8 cellular contexts compared by ENCODE assay signal in genomic region chr22:44192098-44192810, GRCh38.
DNase-seq lines count a peak whose midpoint lies in the region; ATAC-seq and TF ChIP-seq lines count a peak whose summit lies in the region.

No MANE protein-coding gene starts in this region.

- DNase-seq in NCI-H82 (lab: John Stamatoyannopoulos, UW) (peak; percentile 35), NCI-H82 treated with DMSO at 0.1 percent for 48 hours (lab: John Stamatoyannopoulos, UW; ENCODE audit: unreplicated experiment) (no peak), SHP77 (lab: John Stamatoyannopoulos, UW) (peak; percentile 27 to 47), choroid plexus epithelial cell (ENCODE audit: low read depth) (peak; percentile 15), islet precursor cell (no peak)
- peak; percentile 9 to 45 (median 38) for DNase-seq in stimulated activated CD4-positive, alpha-beta T cell treated with anti-CD3 and anti-CD28 coated beads, TNF-alpha, amount 100 ng/mL, for 48 hours (ENCODE audit: low read depth in 3 of 3)

- no peak for ATAC-seq in HG03378 (IDR thresholded peaks at IDR 0.05; ENCODE audit: unreplicated experiment)
- ATAC-seq in GM19395 (IDR thresholded peaks at IDR 0.05; ENCODE audit: unreplicated experiment), result no peak

- TF ChIP-seq CTCF in choroid plexus epithelial cell (conservative IDR thresholded peaks at IDR 0.05; ENCODE audit: low read depth, low read length), result no peak

- H3K4me3 ChIP-seq in choroid plexus epithelial cell (ENCODE audit: low read depth, low read length), result no peak overlapping the region

Comparison
In these comparisons a context has a peak if more than half of its experiments do, and no peak if none do; other contexts are left out.
1. DNase-seq: peak in NCI-H82 (single experiment), SHP77 (2 of 2), choroid plexus epithelial cell (single experiment) and stimulated activated CD4-positive, alpha-beta T cell treated with anti-CD3 and anti-CD28 coated beads, TNF-alpha, amount 100 ng/mL, for 48 hours (3 of 3); none in NCI-H82 treated with DMSO at 0.1 percent for 48 hours (single experiment) and islet precursor cell (single experiment).